9 cellular contexts compared by ENCODE assay signal in genomic region chr1:109740615-109741373, GRCh38. TPM values are rescaled to one million over a fixed set of nuclear protein-coding genes. Genes with fewer than 3 reads are reported as not detected.
DNase-seq lines count a peak whose midpoint lies in the region; ATAC-seq and TF ChIP-seq lines count a peak whose summit lies in the region.
"Had no signal": no experiment of that assay in that cellular context is flagged by ENCODE, and none has a peak within 500 bp of the region (broad histone marks: within the 10 kb centered on the region; RNA-seq: fewer than 3 reads in every experiment).

GSTM3 (minus strand) TSS chr1:109741038; CDS start chr1:109740287, 751 bp downstream.

- H3K27me3 Mint-ChIP-seq in activated CD4-positive, alpha-beta T cell treated with anti-CD3 and anti-CD28 coated beads for 36 hours = peaks cover 1% of the 10 kb centered on the region
- H3K27me3 Mint-ChIP-seq in activated CD8-positive, alpha-beta T cell treated with anti-CD3 and anti-CD28 coated beads for 36 hours = no peaks in the 10 kb centered on the region

- POLR2A ChIA-PET in activated CD4-positive, alpha-beta T cell treated with anti-CD3 and anti-CD28 coated beads for 36 hours (lab: Charles Lee) = no interaction called here
- POLR2A ChIA-PET in activated CD8-positive, alpha-beta T cell treated with anti-CD3 and anti-CD28 coated beads for 36 hours (lab: Charles Lee) = no interaction called here

- CTCF ChIA-PET in activated CD4-positive, alpha-beta T cell treated with anti-CD3 and anti-CD28 coated beads for 36 hours (lab: Charles Lee) = interaction anchor here (0.6 to 2.1 kb wide), 10 partner anchors 9 to 932 kb away, joined by 3 to 11 read pairs (median 4); partner anchors contain the start of genes AHCYL1 and GSTM1
- CTCF ChIA-PET in activated CD8-positive, alpha-beta T cell treated with anti-CD3 and anti-CD28 coated beads for 36 hours (lab: Charles Lee) = interaction anchor here (1.2 to 2.5 kb wide), 3 partner anchors 36 to 103 kb away, joined by 3 to 15 read pairs (median 3); no protein-coding TSS in a partner anchor

- H3K27ac Mint-ChIP-seq in activated CD4-positive, alpha-beta T cell treated with anti-CD3 and anti-CD28 coated beads for 36 hours = peak within 1 kb of the TSS; percentile 79
- H3K27ac Mint-ChIP-seq in activated CD8-positive, alpha-beta T cell treated with anti-CD3 and anti-CD28 coated beads for 36 hours = peak within 1 kb of the TSS; percentile 79

- ATAC-seq in activated CD4-positive, alpha-beta T cell treated with anti-CD3 and anti-CD28 coated beads for 36 hours = peak; percentile 3
- ATAC-seq in activated CD8-positive, alpha-beta T cell treated with anti-CD3 and anti-CD28 coated beads for 36 hours = no peak
- ATAC-seq in left cardiac atrium = peak; percentile 6 to 27

- TF ChIP-seq CTCF in activated CD8-positive, alpha-beta T cell treated with anti-CD3 and anti-CD28 coated beads for 36 hours (IDR thresholded peaks at IDR 0.05) = no peak

- H3K9me3 Mint-ChIP-seq in activated CD4-positive, alpha-beta T cell treated with anti-CD3 and anti-CD28 coated beads for 36 hours (ENCODE audit: low read depth) = no peaks in the 10 kb centered on the region
- no peaks in the 10 kb centered on the region for H3K9me3 Mint-ChIP-seq in activated CD8-positive, alpha-beta T cell treated with anti-CD3 and anti-CD28 coated beads for 36 hours

- intact Hi-C loops in activated CD4-positive, alpha-beta T cell treated with anti-CD3 and anti-CD28 coated beads for 36 hours (cut with DNase I, micrococcal nuclease) = loop anchor here (1.0 to 5.0 kb wide), 6 partner anchors 53 to 244 kb away; partner anchors contain the start of genes GSTM1 (in 2 of the 2), AHCYL1 (in 1 of the 2), GNAI3 (in 1 of the 2) and GSTM4 (in 1 of the 2)
- intact Hi-C loops in activated CD8-positive, alpha-beta T cell treated with anti-CD3 and anti-CD28 coated beads for 36 hours (cut with micrococcal nuclease) = no loop called here
- intact Hi-C loops in left cardiac atrium (cut with DNase I) = no loop called here

- H3K4me1 Mint-ChIP-seq in activated CD4-positive, alpha-beta T cell treated with anti-CD3 and anti-CD28 coated beads for 36 hours = peaks cover 16% of the 10 kb centered on the region
- H3K4me1 Mint-ChIP-seq in activated CD8-positive, alpha-beta T cell treated with anti-CD3 and anti-CD28 coated beads for 36 hours (ENCODE audit: low read depth) = peaks cover 8% of the 10 kb centered on the region

- H3K4me3 Mint-ChIP-seq in activated CD4-positive, alpha-beta T cell treated with anti-CD3 and anti-CD28 coated beads for 36 hours = peak within 1 kb of the TSS; percentile 82
- peak within 1 kb of the TSS; percentile 83 for H3K4me3 Mint-ChIP-seq in activated CD8-positive, alpha-beta T cell treated with anti-CD3 and anti-CD28 coated beads for 36 hours

- peaks cover 19% of the 10 kb centered on the region for H3K36me3 Mint-ChIP-seq in activated CD4-positive, alpha-beta T cell treated with anti-CD3 and anti-CD28 coated beads for 36 hours (ENCODE audit: low read depth)
- H3K36me3 Mint-ChIP-seq in activated CD8-positive, alpha-beta T cell treated with anti-CD3 and anti-CD28 coated beads for 36 hours (ENCODE audit: low read depth) = peaks cover 11% of the 10 kb centered on the region

- no peak for DNase-seq in activated CD4-positive, alpha-beta T cell treated with anti-CD3 and anti-CD28 coated beads for 36 hours
- DNase-seq in activated CD4-positive, alpha-beta T cell treated with anti-CD3 and anti-CD28 coated beads for 1 hour = no peak
- no peak for DNase-seq in activated CD8-positive, alpha-beta T cell treated with anti-CD3 and anti-CD28 coated beads for 36 hours
- no peak for DNase-seq in left cardiac atrium
- peak; percentile 20 for DNase-seq in putamen (ENCODE audit: low spot score)
- no peak for DNase-seq in retina
- no peak for DNase-seq in iPS-NIHi7 (ENCODE audit: extremely low spot score)
- no peak for DNase-seq in MV-4-11 (lab: John Stamatoyannopoulos, UW)
- DNase-seq: DND-41 had no signal

RNA-seq across cellular contexts. Expression of gene GSTM3, which starts in this region (rescaled TPM):
- 10 to 100 TPM; 47.6 to 49.1 TPM for total RNA-seq in activated CD4-positive, alpha-beta T cell treated with anti-CD3 and anti-CD28 coated beads for 36 hours
- 10 to 100 TPM; 40.8 to 42.0 TPM for total RNA-seq in activated CD8-positive, alpha-beta T cell treated with anti-CD3 and anti-CD28 coated beads for 36 hours
- total RNA-seq in left cardiac atrium = 10 to 100 TPM; 46.8 to 68.7 TPM

Comparison
In these comparisons a context has a peak if more than half of its experiments do, and no peak if none do; other contexts are left out.
1. intact Hi-C loops: an anchor here in activated CD4-positive, alpha-beta T cell treated with anti-CD3 and anti-CD28 coated beads for 36 hours (1.0 to 5.0 kb wide); none called in activated CD8-positive, alpha-beta T cell treated with anti-CD3 and anti-CD28 coated beads for 36 hours and left cardiac atrium.